In the genomic region with DNA sequence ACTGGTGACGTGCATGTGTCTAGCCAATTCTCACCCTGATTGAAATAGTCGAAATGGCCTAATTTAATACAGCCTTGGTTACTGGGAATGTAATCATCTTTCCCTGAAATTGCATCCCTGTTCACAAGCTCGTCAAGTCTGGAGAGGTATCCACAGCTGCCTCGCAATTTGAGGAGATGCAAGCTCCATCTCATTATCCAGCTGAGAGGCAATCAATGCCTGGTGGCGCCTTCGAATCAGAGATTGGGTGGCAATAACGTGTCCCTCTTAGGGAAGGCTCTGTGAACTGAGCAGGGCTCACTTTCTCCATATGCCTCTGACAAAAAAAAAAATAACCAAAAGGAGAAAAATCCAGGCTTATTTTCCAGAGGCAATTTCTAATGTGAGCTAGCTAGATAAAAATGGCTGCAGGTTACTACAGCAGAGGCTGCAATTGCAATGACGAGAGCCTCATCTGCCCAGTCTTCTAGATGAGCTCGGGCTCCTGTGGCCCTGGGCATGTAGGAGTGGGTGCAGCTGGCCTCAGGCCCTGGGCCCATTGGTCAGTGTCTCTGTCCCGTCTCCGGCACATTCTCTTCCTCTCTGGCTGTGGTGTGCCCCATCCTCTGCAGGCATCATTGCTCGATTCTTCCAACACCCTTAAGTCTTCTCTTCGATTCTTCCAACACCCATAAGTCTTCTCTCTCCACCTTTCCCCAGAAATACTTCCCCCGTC, we compare ENCODE assay signal across 22 cellular contexts.
"Had no signal": no experiment of that assay in that cellular context is flagged by ENCODE, and none has a peak within 500 bp of the region (broad histone marks: within the 10 kb centered on the region; RNA-seq: fewer than 3 reads in every experiment).

No MANE protein-coding gene starts in this region.

- ATAC-seq: activated naive CD4-positive, alpha-beta T cell treated with anti-CD3 and anti-CD28 coated beads, Interleukin-2, amount 50 U/mL, for 72 hours; activated T-cell treated with anti-CD3 and anti-CD28 coated beads, Interleukin-2, amount 50 U/mL, for 4 hours had no signal

- H3K27me3 Mint-ChIP-seq: activated B cell treated with CpG ODN at 0.5 μM for 24 hours; activated CD4-positive, alpha-beta memory T cell treated with anti-CD3 and anti-CD28 coated beads for 36 hours; activated CD4-positive, alpha-beta T cell treated with anti-CD3 and anti-CD28 coated beads, Interleukin-2, amount 10 ng/mL, durations not matched to agents 7 days and 5 days had no signal

- H3K36me3 Mint-ChIP-seq: activated CD4-positive, alpha-beta memory T cell treated with anti-CD3 and anti-CD28 coated beads for 36 hours; brain had no signal

- H3K4me1 Mint-ChIP-seq: activated B cell treated with CpG ODN at 0.5 μM for 24 hours; activated CD4-positive, alpha-beta T cell treated with anti-CD3 and anti-CD28 coated beads, Interleukin-2, amount 10 ng/mL, durations not matched to agents 7 days and 5 days had no signal

- H3K27ac Mint-ChIP-seq: activated B cell treated with CpG ODN at 0.5 μM for 24 hours; activated CD4-positive, alpha-beta memory T cell treated with anti-CD3 and anti-CD28 coated beads for 36 hours; activated CD4-positive, alpha-beta T cell treated with anti-CD3 and anti-CD28 coated beads, Interleukin-2, amount 10 ng/mL, durations not matched to agents 7 days and 5 days; activated naive CD4-positive, alpha-beta T cell treated with anti-CD3 and anti-CD28 coated beads, Interleukin-2, amount 50 U/mL, for 72 hours had no signal

- H3K4me3 ChIP-seq: cardiac muscle cell had no signal

- H3K36me3 ChIP-seq: cardiac muscle cell had no signal

- DNase-seq: activated B cell treated with CpG ODN at 0.5 μM for 24 hours; activated CD4-positive, alpha-beta memory T cell treated with anti-CD3 and anti-CD28 coated beads for 36 hours; activated CD4-positive, alpha-beta T cell treated with anti-CD3 and anti-CD28 coated beads for 1 hour; activated CD4-positive, alpha-beta T cell treated with anti-CD3 and anti-CD28 coated beads, Interleukin-2, amount 10 ng/mL, durations not matched to agents 7 days and 5 days; activated CD8-positive, alpha-beta memory T cell treated with anti-CD3 and anti-CD28 coated beads for 24 hours; activated effector memory CD4-positive, alpha-beta T cell treated with anti-CD3 and anti-CD28 coated beads, Interleukin-2, amount 50 U/mL, for 16 hours; activated naive CD4-positive, alpha-beta T cell treated with Interleukin-2 at 50 U/mL for 16 hours; activated T-cell treated with anti-CD3 and anti-CD28 coated beads, Interleukin-2, amount 50 U/mL, for 4 hours; amygdala; NCI-H1092; NCI-H1436; NCI-H1694 treated with DMSO at 0.1 percent for 48 hours; NCI-H2081 treated with DMSO at 0.1 percent for 48 hours; NCI-H446; NCI-H526; SIG-M5; T-helper 2 cell; T1000 had no signal

- H3K27ac ChIP-seq: cardiac muscle cell, KMS-11 had no signal

- H3K27me3 ChIP-seq: cardiac muscle cell had no signal

- H3K9me3 Mint-ChIP-seq: activated CD4-positive, alpha-beta memory T cell treated with anti-CD3 and anti-CD28 coated beads for 36 hours; activated T-cell treated with anti-CD3 and anti-CD28 coated beads, Interleukin-2, amount 50 U/mL, for 4 hours had no signal

- H3K4me2 ChIP-seq: KMS-11 had no signal

- H3K4me3 Mint-ChIP-seq: activated B cell treated with CpG ODN at 0.5 μM for 24 hours; activated CD4-positive, alpha-beta memory T cell treated with anti-CD3 and anti-CD28 coated beads for 36 hours; activated CD4-positive, alpha-beta T cell treated with anti-CD3 and anti-CD28 coated beads, Interleukin-2, amount 10 ng/mL, durations not matched to agents 7 days and 5 days; activated T-cell treated with anti-CD3 and anti-CD28 coated beads, Interleukin-2, amount 50 U/mL, for 4 hours; brain had no signal

- H3K9ac ChIP-seq: KMS-11 had no signal
